ENCODE assay signal across 19 cellular contexts in the genomic region with DNA sequence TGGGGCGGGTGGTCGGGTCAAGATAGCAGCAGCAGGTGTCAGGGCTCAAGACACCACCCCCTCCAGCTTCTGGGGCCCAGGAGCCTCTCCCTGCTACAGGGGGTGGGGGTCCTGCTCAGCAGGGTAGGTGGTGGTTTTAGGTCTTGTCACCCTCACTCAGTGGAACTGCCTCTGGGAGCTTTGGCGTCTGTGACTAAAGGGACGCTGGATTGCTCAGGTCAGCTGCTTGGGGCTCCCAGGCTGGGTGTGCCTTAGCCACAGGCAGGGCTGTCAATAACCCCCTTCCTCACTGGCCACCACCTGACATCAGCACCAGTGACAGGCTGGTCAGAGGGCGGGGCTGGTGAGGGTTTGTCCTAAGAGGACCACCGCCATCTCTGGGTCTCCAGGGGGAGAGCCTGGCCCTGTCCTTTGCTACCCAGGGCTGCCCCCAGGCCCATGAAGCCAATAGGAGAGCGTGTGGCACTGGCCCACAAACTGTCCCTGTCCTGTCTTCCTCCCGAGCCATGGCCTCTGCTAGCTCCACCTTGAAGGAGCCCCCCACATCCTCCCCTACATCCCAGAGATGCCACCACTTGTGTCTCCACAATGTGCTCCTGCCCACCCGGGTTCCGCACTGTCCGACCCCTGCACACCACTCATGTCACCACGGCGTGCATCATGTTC.
"Had no signal": no experiment of that assay in that cellular context is flagged by ENCODE, and none has a peak within 500 bp of the region (broad histone marks: within the 10 kb centered on the region; RNA-seq: fewer than 3 reads in every experiment).

No MANE protein-coding gene starts in this region.

- H3K9me3 Mint-ChIP-seq: activated CD4-positive, alpha-beta memory T cell treated with anti-CD3 and anti-CD28 coated beads, Interleukin-2, amount 10 ng/mL, durations not matched to agents 7 days and 5 days; central memory CD8-positive, alpha-beta T cell; naive B cell had no signal

- H3K4me3 Mint-ChIP-seq: activated CD4-positive, alpha-beta memory T cell treated with anti-CD3 and anti-CD28 coated beads, Interleukin-2, amount 10 ng/mL, durations not matched to agents 7 days and 5 days; central memory CD8-positive, alpha-beta T cell; naive B cell had no signal

- H3K9me3 ChIP-seq: body of pancreas, thyroid gland, vagina had no signal

- H3K27me3 ChIP-seq: body of pancreas, thyroid gland, vagina had no signal

- H3K4me3 ChIP-seq: body of pancreas, lung, thyroid gland, vagina had no signal

- H3K27ac ChIP-seq: body of pancreas, thyroid gland, vagina had no signal

- DNase-seq: activated CD4-positive, alpha-beta memory T cell treated with anti-CD3 and anti-CD28 coated beads, Interleukin-2, amount 10 ng/mL, durations not matched to agents 7 days and 5 days; activated CD4-positive, CD25-positive, alpha-beta regulatory T cell treated with anti-CD3 and anti-CD28 coated beads, Interleukin-2, amount 50 U/mL, for 72 hours; activated CD8-positive, alpha-beta memory T cell treated with anti-CD3 and anti-CD28 coated beads, Interleukin-2, amount 50 U/mL, for 48 hours; activated naive CD4-positive, alpha-beta T cell; amniotic stem cell; body of pancreas; cortex of kidney; effector memory CD4-positive, alpha-beta T cell; erythroblast; hypothalamus; left colon; midbrain; naive B cell; stimulated activated CD4-positive, alpha-beta T cell treated with anti-CD3 and anti-CD28 coated beads, Interleukin-15, amount 100 ng/mL, for 24 hours; stimulated activated CD4-positive, alpha-beta T cell treated with anti-CD3 and anti-CD28 coated beads, Interleukin-4, amount 100 ng/mL, for 4 hours; thyroid gland had no signal

- H3K27me3 Mint-ChIP-seq: activated CD4-positive, alpha-beta memory T cell treated with anti-CD3 and anti-CD28 coated beads, Interleukin-2, amount 10 ng/mL, durations not matched to agents 7 days and 5 days; central memory CD8-positive, alpha-beta T cell; naive B cell had no signal

- ATAC-seq: body of pancreas, left colon had no signal

- H3K4me1 ChIP-seq: thyroid gland had no signal
